Comparison of ENCODE assay signal across 1 cellular context in the genomic region with DNA sequence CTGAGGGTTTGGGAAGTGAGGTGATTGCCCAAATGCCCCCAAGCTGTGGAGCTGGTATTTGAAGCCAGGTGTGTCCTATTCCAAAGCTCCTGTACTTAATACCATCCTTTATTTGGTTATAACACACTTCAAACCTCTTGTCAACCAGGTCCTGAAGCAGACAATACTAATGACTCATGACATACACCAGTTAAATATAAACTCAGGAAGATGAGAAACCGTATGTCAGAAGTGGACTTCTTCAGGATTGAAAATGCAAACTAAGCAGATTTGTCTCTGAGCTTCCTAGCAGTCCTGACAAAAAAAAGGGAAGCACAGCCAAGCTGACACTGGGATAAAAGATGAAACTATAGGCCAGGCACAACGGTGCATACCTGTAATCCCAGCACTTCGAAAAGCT.
TF ChIP-seq lines count a peak whose summit lies in the region.

No MANE protein-coding gene starts in this region.

TF ChIP-seq in HepG2, 621 proteins besides CTCF, POLR2A, EP300 and RAD21 (continued from another document):
- TF ChIP-seq FOXA3 (CRISPR knock-in tag; IDR thresholded peaks at IDR 0.05) (no peak), MAFF (IDR thresholded peaks at IDR 0.05; ENCODE audit: low read depth, low read length) (peak; percentile 99)
